ENCODE assay signal across 8 cellular contexts in genomic region chr6:151388997-151389639, GRCh38. TPM values are rescaled to one million over a fixed set of nuclear protein-coding genes. Genes with fewer than 3 reads are reported as not detected.
A peak's percentile ranks its signal among the peaks of the same experiment; 100 is the strongest.
DNase-seq lines count a peak whose midpoint lies in the region; ATAC-seq and TF ChIP-seq lines count a peak whose summit lies in the region.

No MANE protein-coding gene starts in this region.

- H3K9me3 ChIP-seq in esophagus (ENCODE audit: control insufficient read depth in 2 of 2, insufficient read depth in 1 of 2, low read depth in 1 of 2, low read length in 1 of 2) = no peaks in the 10 kb centered on the region

- H3K4me1 ChIP-seq in esophagus (ENCODE audit: control insufficient read depth in 2 of 2, insufficient read depth in 2 of 2, low read length in 1 of 2) (no peaks in the 10 kb centered on the region), rectal smooth muscle tissue (ENCODE audit: control insufficient read depth, insufficient read depth, low read length) (peaks cover 18% of the 10 kb centered on the region)

- H3K4me3 ChIP-seq in esophagus (ENCODE audit: low read depth in 1 of 2, low read length in 2 of 2) (peak overlapping the region; percentile 94 to 99), rectal smooth muscle tissue (ENCODE audit: low read length) (peak overlapping the region; percentile 88)

- ATAC-seq in GM21786 (IDR thresholded peaks at IDR 0.05; ENCODE audit: unreplicated experiment) (no peak), GM18502 (IDR thresholded peaks at IDR 0.05; ENCODE audit: poor library complexity, unreplicated experiment) (no peak)

- CTCF ChIA-PET in RWPE1 (lab: Yijun Ruan, JAX) = interaction anchor here (0.6 kb wide), 1 partner anchor 20 kb away, joined by 3 read pairs; no protein-coding TSS in a partner anchor

- H3K36me3 ChIP-seq in esophagus (ENCODE audit: control insufficient read depth in 2 of 2, insufficient read depth in 2 of 2, low read length in 1 of 2) = no peaks in the 10 kb centered on the region
- H3K36me3 ChIP-seq in rectal smooth muscle tissue (ENCODE audit: control insufficient read depth, insufficient read depth, low read length) = no peaks in the 10 kb centered on the region

- H3K27me3 ChIP-seq in esophagus (ENCODE audit: control insufficient read depth in 1 of 2, insufficient read depth in 2 of 2, low read length in 2 of 2) (no peaks in the 10 kb centered on the region), rectal smooth muscle tissue (ENCODE audit: control insufficient read depth, insufficient read depth, low read length) (no peaks in the 10 kb centered on the region)

- H3K27ac ChIP-seq in RWPE1 (peak overlapping the region; percentile 99), esophagus (ENCODE audit: low read depth in 2 of 2, low read length in 1 of 2) (peak overlapping the region; percentile 99 to 100), rectal smooth muscle tissue (ENCODE audit: low read depth, low read length) (peak overlapping the region; percentile 99)

- POLR2A ChIA-PET in RWPE1 (lab: Yijun Ruan, JAX; ENCODE audit: low non-redundant PET) = interaction anchor here (0.7 to 1.0 kb wide), 3 partner anchors 10 to 1844 kb away, joined by 3 to 4 read pairs (median 3); no protein-coding TSS in a partner anchor

- peak; percentile 8 for DNase-seq in NCI-H1092 (lab: John Stamatoyannopoulos, UW)
- DNase-seq in NCI-H1092 treated with DMSO at 0.1 percent for 48 hours (lab: John Stamatoyannopoulos, UW) = no peak
- no peak for DNase-seq in RWPE1 (ENCODE audit: low spot score)
- DNase-seq in ecto neural progenitor cell (ENCODE audit: low spot score) = no peak

- TF ChIP-seq CTCF in RWPE1 (conservative IDR thresholded peaks at IDR 0.05; ENCODE audit: low read depth) = no peak

- H3K9ac ChIP-seq in rectal smooth muscle tissue (ENCODE audit: low read length) = peak overlapping the region; percentile 92

- WGBS in esophagus, 2 donors = 28 to 29% methylated on average over 12 of the region's 12 CpGs

RNA-seq across cellular contexts. Expression of gene ZBTB2, which starts 2.2 kb away (rescaled TPM):
- polyA plus RNA-seq in esophagus = 1 to 10 TPM; 4.6 to 5.3 TPM
